38 cellular contexts compared by ENCODE assay signal in the genomic region with DNA sequence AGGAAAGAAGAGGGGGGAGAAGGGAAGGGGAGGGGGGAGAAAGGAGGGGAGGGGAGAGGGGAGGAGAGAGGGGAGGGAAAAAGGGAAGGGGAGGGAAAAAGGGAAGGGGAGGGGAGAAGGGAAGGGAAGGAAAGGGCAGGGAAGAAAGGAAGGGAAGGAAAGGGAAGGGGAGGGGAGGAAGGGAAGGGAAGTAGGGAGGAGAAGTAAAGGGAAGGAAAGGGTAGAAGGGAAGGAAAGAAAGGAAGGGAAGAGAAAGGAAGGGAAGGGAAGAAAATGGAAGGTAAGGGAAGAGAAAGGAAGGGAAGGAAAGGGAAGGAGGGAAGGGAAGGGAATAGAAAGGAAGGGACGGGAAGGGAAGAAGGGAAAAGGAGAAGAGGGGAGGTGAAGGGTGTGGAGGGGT.
"Had no signal": no experiment of that assay in that cellular context is flagged by ENCODE, and none has a peak within 500 bp of the region (broad histone marks: within the 10 kb centered on the region; RNA-seq: fewer than 3 reads in every experiment).

No MANE protein-coding gene starts in this region.

- H3K4me3 Mint-ChIP-seq: activated CD4-positive, alpha-beta memory T cell treated with anti-CD3 and anti-CD28 coated beads, Interleukin-2, amount 10 ng/mL, durations not matched to agents 7 days and 5 days; activated CD4-positive, alpha-beta T cell treated with anti-CD3 and anti-CD28 coated beads for 36 hours; activated CD4-positive, alpha-beta T cell treated with anti-CD3 and anti-CD28 coated beads, Interleukin-2, amount 10 ng/mL, durations not matched to agents 7 days and 5 days; activated CD8-positive, alpha-beta T cell treated with anti-CD3 and anti-CD28 coated beads, Interleukin-2, amount 10 ng/mL, durations not matched to agents 7 days and 5 days; activated naive CD4-positive, alpha-beta T cell treated with anti-CD3 and anti-CD28 coated beads for 36 hours; activated naive CD8-positive, alpha-beta T cell treated with anti-CD3 and anti-CD28 coated beads for 36 hours; activated T-cell treated with anti-CD3 and anti-CD28 coated beads, Interleukin-2, amount 50 U/mL, for 4 hours; activated T-cell treated with anti-CD3 and anti-CD28 coated beads, Interleukin-2, amount 50 U/mL, for 72 hours; activated T-helper 1 cell treated with anti-CD3 and anti-CD28 coated beads, Interleukin-12 subunit alpha, Interleukin-12 subunit beta, Interleukin-2, Interleukin-4 antibody, amounts not matched to agents 30 ng/mL and 10 ng/mL and 1 ng/mL, durations not matched to agents 14 hours and 24 hours and 36 hours; activated T-helper 17 cell treated with anti-CD3 and anti-CD28 coated beads, Interleukin-2, amount 50 U/mL, for 72 hours; T-helper 1 cell treated with Interleukin-12 subunit alpha and Interleukin-12 subunit beta and Interleukin-4 antibody, amounts not matched to agents 30 μg/mL and 1 μg/mL, for 36 hours; T-helper 2 cell treated with Interferon-gamma antibody and Interleukin-4, amounts not matched to agents 5 μg/mL and 100 μg/mL, for 36 hours had no signal

- H3K4me3 ChIP-seq: adrenal gland, body of pancreas, breast epithelium had no signal

- H3K4me1 Mint-ChIP-seq: activated T-helper 17 cell treated with anti-CD3 and anti-CD28 coated beads, Interleukin-2, amount 50 U/mL, for 72 hours had no signal

- DNase-seq: activated CD4-positive, alpha-beta memory T cell treated with anti-CD3 and anti-CD28 coated beads, Interleukin-2, amount 10 ng/mL, durations not matched to agents 7 days and 5 days; activated CD4-positive, alpha-beta T cell treated with anti-CD3 and anti-CD28 coated beads for 1 hour; activated CD4-positive, alpha-beta T cell treated with anti-CD3 and anti-CD28 coated beads for 36 hours; activated CD4-positive, alpha-beta T cell treated with anti-CD3 and anti-CD28 coated beads for 48 hours; activated CD4-positive, alpha-beta T cell treated with anti-CD3 and anti-CD28 coated beads, Interleukin-2, amount 10 ng/mL, durations not matched to agents 7 days and 5 days; activated CD4-positive, alpha-beta T cell treated with anti-CD3 and anti-CD28 coated beads, Interleukin-2, amount 50 U/mL, for 48 hours; activated CD4-positive, CD25-positive, alpha-beta regulatory T cell; activated CD8-positive, alpha-beta memory T cell treated with anti-CD3 and anti-CD28 coated beads, Interleukin-2, amount 50 U/mL, for 4 hours; activated CD8-positive, alpha-beta T cell treated with anti-CD3 and anti-CD28 coated beads, Interleukin-2, amount 10 ng/mL, durations not matched to agents 7 days and 5 days; activated effector memory CD4-positive, alpha-beta T cell treated with anti-CD3 and anti-CD28 coated beads, Interleukin-2, amount 50 U/mL, for 16 hours; activated gamma-delta T cell treated with Interleukin-2 at 50 U/mL for 16 hours; activated naive CD4-positive, alpha-beta T cell; activated naive CD4-positive, alpha-beta T cell treated with anti-CD3 and anti-CD28 coated beads for 36 hours; activated naive CD4-positive, alpha-beta T cell treated with anti-CD3 and anti-CD28 coated beads, Interleukin-2, amount 50 U/mL, for 16 hours; activated naive CD8-positive, alpha-beta T cell treated with anti-CD3 and anti-CD28 coated beads for 36 hours; activated T-cell treated with anti-CD3 and anti-CD28 coated beads for 4 hours; activated T-cell treated with anti-CD3 and anti-CD28 coated beads, Interleukin-2, amount 50 U/mL, for 1 hour; activated T-cell treated with anti-CD3 and anti-CD28 coated beads, Interleukin-2, amount 50 U/mL, for 4 hours; activated T-cell treated with anti-CD3 and anti-CD28 coated beads, Interleukin-2, amount 50 U/mL, for 72 hours; adrenal gland; amniotic stem cell; aorta; body of pancreas; brain microvascular endothelial cell; central memory CD4-positive, alpha-beta T cell; T-helper 1 cell; T-helper 2 cell; T-helper 9 cell had no signal

- ATAC-seq: activated CD4-positive, alpha-beta T cell treated with anti-CD3 and anti-CD28 coated beads for 36 hours; activated CD4-positive, CD25-positive, alpha-beta regulatory T cell treated with anti-CD3 and anti-CD28 coated beads, Interleukin-2, amount 50 U/mL, for 24 hours; activated CD8-positive, alpha-beta T cell treated with anti-CD3 and anti-CD28 coated beads, Interleukin-2, amount 10 ng/mL, durations not matched to agents 7 days and 5 days; activated naive CD4-positive, alpha-beta T cell treated with anti-CD3 and anti-CD28 coated beads, Interleukin-2, amount 50 U/mL, for 72 hours; activated T-cell treated with anti-CD3 and anti-CD28 coated beads, Interleukin-2, amount 50 U/mL, for 4 hours; activated T-cell treated with anti-CD3 and anti-CD28 coated beads, Interleukin-2, amount 50 U/mL, for 72 hours; activated T-helper 17 cell treated with anti-CD3 and anti-CD28 coated beads, Interleukin-2, amount 50 U/mL, for 72 hours; body of pancreas had no signal

- H3K9me3 ChIP-seq: adrenal gland, body of pancreas, breast epithelium had no signal

- FAIRE-seq: astrocyte, TTC549 had no signal

- H3K9me3 Mint-ChIP-seq: activated CD4-positive, alpha-beta memory T cell treated with anti-CD3 and anti-CD28 coated beads, Interleukin-2, amount 10 ng/mL, durations not matched to agents 7 days and 5 days; activated naive CD4-positive, alpha-beta T cell treated with anti-CD3 and anti-CD28 coated beads for 36 hours; activated naive CD4-positive, alpha-beta T cell treated with anti-CD3 and anti-CD28 coated beads, Interleukin-2, amount 50 U/mL, for 72 hours; activated naive CD8-positive, alpha-beta T cell treated with anti-CD3 and anti-CD28 coated beads for 36 hours; activated T-cell treated with anti-CD3 and anti-CD28 coated beads, Interleukin-2, amount 50 U/mL, for 4 hours; activated T-cell treated with anti-CD3 and anti-CD28 coated beads, Interleukin-2, amount 50 U/mL, for 72 hours; activated T-helper 1 cell treated with anti-CD3 and anti-CD28 coated beads, Interleukin-12 subunit alpha, Interleukin-12 subunit beta, Interleukin-2, Interleukin-4 antibody, amounts not matched to agents 30 ng/mL and 10 ng/mL and 1 ng/mL, durations not matched to agents 14 hours and 24 hours and 36 hours; activated T-helper 17 cell treated with anti-CD3 and anti-CD28 coated beads, Interleukin-2, amount 50 U/mL, for 72 hours; T-helper 1 cell treated with Interleukin-12 subunit alpha and Interleukin-12 subunit beta and Interleukin-4 antibody, amounts not matched to agents 30 μg/mL and 1 μg/mL, for 36 hours; T-helper 2 cell treated with Interferon-gamma antibody and Interleukin-4, amounts not matched to agents 5 μg/mL and 100 μg/mL, for 36 hours had no signal

- H3K4me1 ChIP-seq: adrenal gland, body of pancreas, breast epithelium had no signal

- H3K36me3 ChIP-seq: adrenal gland, brain microvascular endothelial cell, breast epithelium had no signal

- H3K27ac Mint-ChIP-seq: activated CD4-positive, alpha-beta memory T cell treated with anti-CD3 and anti-CD28 coated beads, Interleukin-2, amount 10 ng/mL, durations not matched to agents 7 days and 5 days; activated CD4-positive, alpha-beta T cell treated with anti-CD3 and anti-CD28 coated beads for 36 hours; activated CD4-positive, alpha-beta T cell treated with anti-CD3 and anti-CD28 coated beads, Interleukin-2, amount 10 ng/mL, durations not matched to agents 7 days and 5 days; activated CD8-positive, alpha-beta T cell treated with anti-CD3 and anti-CD28 coated beads, Interleukin-2, amount 10 ng/mL, durations not matched to agents 7 days and 5 days; activated naive CD4-positive, alpha-beta T cell treated with anti-CD3 and anti-CD28 coated beads for 36 hours; activated naive CD4-positive, alpha-beta T cell treated with anti-CD3 and anti-CD28 coated beads, Interleukin-2, amount 50 U/mL, for 72 hours; activated T-cell treated with anti-CD3 and anti-CD28 coated beads, Interleukin-2, amount 50 U/mL, for 72 hours; activated T-helper 1 cell treated with anti-CD3 and anti-CD28 coated beads, Interleukin-12 subunit alpha, Interleukin-12 subunit beta, Interleukin-2, Interleukin-4 antibody, amounts not matched to agents 30 ng/mL and 10 ng/mL and 1 ng/mL, durations not matched to agents 14 hours and 24 hours and 36 hours; activated T-helper 17 cell treated with anti-CD3 and anti-CD28 coated beads, Interleukin-2, amount 50 U/mL, for 72 hours; T-helper 1 cell treated with Interleukin-12 subunit alpha and Interleukin-12 subunit beta and Interleukin-4 antibody, amounts not matched to agents 30 μg/mL and 1 μg/mL, for 36 hours; T-helper 2 cell treated with Interferon-gamma antibody and Interleukin-4, amounts not matched to agents 5 μg/mL and 100 μg/mL, for 36 hours had no signal

- H3K27ac ChIP-seq: adrenal gland, body of pancreas, brain microvascular endothelial cell, breast epithelium, VCaP had no signal

- H3K27me3 ChIP-seq: body of pancreas, brain microvascular endothelial cell, breast epithelium had no signal

- H3K27me3 Mint-ChIP-seq: activated CD4-positive, alpha-beta T cell treated with anti-CD3 and anti-CD28 coated beads for 36 hours; activated naive CD8-positive, alpha-beta T cell treated with anti-CD3 and anti-CD28 coated beads for 36 hours had no signal

- H3K36me3 Mint-ChIP-seq: activated naive CD4-positive, alpha-beta T cell treated with anti-CD3 and anti-CD28 coated beads, Interleukin-2, amount 50 U/mL, for 72 hours; activated naive CD8-positive, alpha-beta T cell treated with anti-CD3 and anti-CD28 coated beads for 36 hours had no signal
